In genomic region chr2:85551698-85552678, GRCh38 we compare ENCODE assay signal across 8 cellular contexts. TPM values are rescaled to one million over a fixed set of nuclear protein-coding genes. Genes with fewer than 3 reads are reported as not detected.
A peak's percentile ranks its signal among the peaks of the same experiment; 100 is the strongest.
DNase-seq lines count a peak whose midpoint lies in the region; ATAC-seq and TF ChIP-seq lines count a peak whose summit lies in the region.

No MANE protein-coding gene starts in this region.

- H3K27ac ChIP-seq in CD4-positive, alpha-beta memory T cell (ENCODE audit: low read depth, low read length): no peak overlapping the region
- H3K27ac ChIP-seq in RWPE2 (ENCODE audit: poor library complexity, severe bottlenecking) (peak overlapping the region; percentile 86), neutrophil (peak overlapping the region; percentile 79), suprapubic skin (no peak overlapping the region)

- no peaks in the 10 kb centered on the region for H3K27me3 ChIP-seq in CD4-positive, alpha-beta memory T cell (ENCODE audit: insufficient read depth, low read length)
- H3K27me3 ChIP-seq in Loucy (ENCODE audit: insufficient read depth, low read length, poor library complexity, severe bottlenecking) (no peaks in the 10 kb centered on the region), RWPE2 (ENCODE audit: insufficient read depth, poor library complexity, severe bottlenecking) (no peaks in the 10 kb centered on the region), neutrophil (no peaks in the 10 kb centered on the region), suprapubic skin (no peaks in the 10 kb centered on the region)

- peaks cover 42% of the 10 kb centered on the region for H3K36me3 ChIP-seq in CD4-positive, alpha-beta memory T cell (ENCODE audit: insufficient read depth, low read length)
- H3K36me3 ChIP-seq in Loucy (ENCODE audit: insufficient read depth, low read length) (peaks cover 55% of the 10 kb centered on the region; the same call in 1 of the 2 replicates), RWPE2 (ENCODE audit: low read depth) (peaks cover 81% of the 10 kb centered on the region), neutrophil (peaks cover 36% of the 10 kb centered on the region), suprapubic skin (peaks cover 69% of the 10 kb centered on the region)

- POLR2A ChIA-PET in CD4-positive, alpha-beta memory T cell (lab: Charles Lee; ENCODE audit: partially characterized antibody): interaction anchor here (1.0 to 7.8 kb wide), 10 partner anchors 9 to 225 kb away, joined by 4 to 113 read pairs (median 8); partner anchors contain the start of genes C2orf68, GGCX, MAT2A and SH2D6

- peak; percentile 97 for TF ChIP-seq CTCF in GM20000 (IDR thresholded peaks at IDR 0.05; ENCODE audit: extremely low read depth, missing control alignments)
- peak; percentile 97 for TF ChIP-seq CTCF in Loucy (conservative IDR thresholded peaks at IDR 0.05; ENCODE audit: low read length)
- peak; percentile 84 for TF ChIP-seq CTCF in RWPE2 (IDR thresholded peaks at IDR 0.05; ENCODE audit: poor library complexity, severe bottlenecking)
- peak; percentile 96 for TF ChIP-seq CTCF in fibroblast of pulmonary artery (IDR thresholded peaks at IDR 0.05; ENCODE audit: low read length, missing control alignments)
- TF ChIP-seq CTCF in neutrophil (IDR thresholded peaks at IDR 0.05): peak; percentile 95
- peak; percentile 81 to 97 for TF ChIP-seq CTCF in suprapubic skin (IDR thresholded peaks at IDR 0.05)

- TF ChIP-seq EP300 in suprapubic skin (IDR thresholded peaks at IDR 0.05): no peak

- H3K9ac ChIP-seq in Loucy (ENCODE audit: low read depth, low read length, poor library complexity, severe bottlenecking): no peak overlapping the region

- ATAC-seq in RWPE2 (ENCODE audit: low read depth): peak; percentile 54

- peak overlapping the region; percentile 22 to 70 (median 47) for H3K27ac Mint-ChIP-seq in CD4-positive, alpha-beta memory T cell

- peaks cover 0 to 7% (median 4%) of the 10 kb centered on the region in 4 donors for H3K4me1 Mint-ChIP-seq in CD4-positive, alpha-beta memory T cell

- peaks cover 19% of the 10 kb centered on the region for H3F3A ChIP-seq in Loucy (ENCODE audit: low read depth)

- DNase-seq in CD4-positive, alpha-beta memory T cell: peak; percentile 86 to 90 (median 87)
- DNase-seq in GM20000 (ENCODE audit: low spot score): peak; percentile 75
- DNase-seq in RWPE2 (ENCODE audit: low spot score): no peak
- DNase-seq in activated T-helper 1 cell treated with Interleukin-2 at 50 U/mL for 16 hours (ENCODE audit: low read depth): peak; percentile 74
- peak; percentile 85 for DNase-seq in fibroblast of pulmonary artery (ENCODE audit: low read depth)
- peak; percentile 87 to 89 for DNase-seq in suprapubic skin (ENCODE audit: low spot score in 2 of 2)

- no peak overlapping the region for H3K4me2 ChIP-seq in Loucy (ENCODE audit: low read depth, low read length, poor library complexity, severe bottlenecking)

- no peaks in the 10 kb centered on the region for H4K20me1 ChIP-seq in Loucy (ENCODE audit: insufficient read depth, low read length, poor library complexity, severe bottlenecking)

- no peaks in the 10 kb centered on the region for H3K9me3 Mint-ChIP-seq in CD4-positive, alpha-beta memory T cell

- H3K4me1 ChIP-seq in CD4-positive, alpha-beta memory T cell (ENCODE audit: insufficient read depth, low read length): no peaks in the 10 kb centered on the region
- H3K4me1 ChIP-seq in Loucy (ENCODE audit: insufficient read depth, low read length, poor library complexity, severe bottlenecking) (no peaks in the 10 kb centered on the region), RWPE2 (ENCODE audit: insufficient read depth, poor library complexity, severe bottlenecking) (peaks cover 9% of the 10 kb centered on the region), neutrophil (ENCODE audit: control insufficient read depth in 1 of 2, insufficient read depth in 1 of 2, low read depth in 1 of 2, low read length in 1 of 2) (peaks cover 30% of the 10 kb centered on the region in 2 experiments), suprapubic skin (peaks cover 14% of the 10 kb centered on the region)

- H3K9me2 ChIP-seq in Loucy (replicated peaks; ENCODE audit: low read depth, low read length): no peaks in the 10 kb centered on the region

- no peaks in the 10 kb centered on the region for H3K27me3 Mint-ChIP-seq in CD4-positive, alpha-beta memory T cell

- CTCF ChIA-PET in CD4-positive, alpha-beta memory T cell (lab: Charles Lee; ENCODE audit: partially characterized antibody): interaction anchor here (0.6 to 12.4 kb wide), 37 partner anchors 10 to 286 kb away, joined by 3 to 378 read pairs (median 4); partner anchors contain the start of genes C2orf68, ELMOD3, GGCX and MAT2A

- no peaks in the 10 kb centered on the region for H3K9me3 ChIP-seq in CD4-positive, alpha-beta memory T cell (ENCODE audit: control insufficient read depth in 1 of 2, low read length in 2 of 2)
- H3K9me3 ChIP-seq in Loucy (ENCODE audit: insufficient read depth, low read depth, low read length) (no peaks in the 10 kb centered on the region), RWPE2 (ENCODE audit: severe bottlenecking) (no peaks in the 10 kb centered on the region), neutrophil (no peaks in the 10 kb centered on the region), suprapubic skin (no peaks in the 10 kb centered on the region)

- H2AFZ ChIP-seq in Loucy (ENCODE audit: low read length): no peak overlapping the region

- WGBS in suprapubic skin: 72% methylated on average over 9 of the region's 9 CpGs

- H3K36me3 Mint-ChIP-seq in CD4-positive, alpha-beta memory T cell: peaks cover 27 to 58% of the 10 kb centered on the region in 2 donors

- H3K4me3 ChIP-seq in CD4-positive, alpha-beta memory T cell (ENCODE audit: low read length in 2 of 2): no peak overlapping the region
- no peak overlapping the region for H3K4me3 ChIP-seq in Loucy (ENCODE audit: low read length, poor library complexity, severe bottlenecking)
- H3K4me3 ChIP-seq in RWPE2 (ENCODE audit: severe bottlenecking): no peak overlapping the region
- no peak overlapping the region for H3K4me3 ChIP-seq in fibroblast of pulmonary artery (replicated peaks; ENCODE audit: low read depth, low read length)
- H3K4me3 ChIP-seq in neutrophil (ENCODE audit: low read depth in 1 of 2, low read length in 1 of 2): no peak overlapping the region
- H3K4me3 ChIP-seq in suprapubic skin: no peak overlapping the region

- H3K79me2 ChIP-seq in Loucy (ENCODE audit: insufficient read depth, low read length): peaks cover 7% of the 10 kb centered on the region

- no peak overlapping the region for H3K4me3 Mint-ChIP-seq in CD4-positive, alpha-beta memory T cell

- intact Hi-C loops in CD4-positive, alpha-beta memory T cell (cut with micrococcal nuclease): loop anchor here (1.0 to 2.0 kb wide), 7 partner anchors 9 to 252 kb away; partner anchors contain the start of genes ELMOD3, GGCX, MAT2A and RETSAT

- no peak for TF ChIP-seq POLR2A in suprapubic skin (IDR thresholded peaks at IDR 0.05)

RNA-seq across cellular contexts. Expression of gene GGCX, which starts 9.3 kb away (rescaled TPM):
- total RNA-seq in CD4-positive, alpha-beta memory T cell: 10 to 100 TPM; 28.5 to 38.1 TPM
- polyA plus RNA-seq in CD4-positive, alpha-beta memory T cell: 10 to 100 TPM in 1 of 2 donors, 1 to 10 TPM in 1; 8.4 to 11.0 TPM
- 10 to 100 TPM; 23.2 to 38.9 (median 27.7) TPM for total RNA-seq in suprapubic skin

RNA-seq across cellular contexts. Expression of gene MAT2A, which starts 13.0 kb away (rescaled TPM):
- total RNA-seq in CD4-positive, alpha-beta memory T cell: 100 to 1,000 TPM; 177 to 182 TPM
- polyA plus RNA-seq in CD4-positive, alpha-beta memory T cell: 100 to 1,000 TPM in 1 of 2 donors, 10 to 100 TPM in 1; 75.4 to 126 TPM
- total RNA-seq in suprapubic skin: 100 to 1,000 TPM; 153 to 234 (median 167) TPM

RNA-seq across cellular contexts. Expression of gene VAMP8, which starts 25.4 kb away (rescaled TPM):
- 100 to 1,000 TPM in 1 of 2 experiments, 10 to 100 TPM in 1; 98.5 to 107 TPM for total RNA-seq in CD4-positive, alpha-beta memory T cell
- 100 to 1,000 TPM; 401 to 612 TPM for polyA plus RNA-seq in CD4-positive, alpha-beta memory T cell
- 100 to 1,000 TPM in 1 of 4 donors, 10 to 100 TPM in 3; 85.5 to 123 (median 96.0) TPM for total RNA-seq in suprapubic skin

RNA-seq across cellular contexts. Expression of gene VAMP5, which starts 32.2 kb away (rescaled TPM):
- 10 to 100 TPM; 25.5 to 25.6 TPM for total RNA-seq in CD4-positive, alpha-beta memory T cell
- 100 to 1,000 TPM; 109 to 136 TPM for polyA plus RNA-seq in CD4-positive, alpha-beta memory T cell
- 10 to 100 TPM in 2 of 4 donors, 1 to 10 TPM in 2; 7.9 to 24.1 (median 14.0) TPM for total RNA-seq in suprapubic skin

RNA-seq across cellular contexts. Expression of gene RNF181, which starts 43.6 kb away (rescaled TPM):
- 10 to 100 TPM; 73.6 to 77.1 TPM for total RNA-seq in CD4-positive, alpha-beta memory T cell
- polyA plus RNA-seq in CD4-positive, alpha-beta memory T cell: 100 to 1,000 TPM; 176 to 215 TPM
- total RNA-seq in suprapubic skin: 100 to 1,000 TPM in 3 of 4 donors, 10 to 100 TPM in 1; 89.9 to 127 (median 110) TPM

Comparison
In these comparisons a context has a peak if more than half of its experiments do, and no peak if none do; other contexts are left out.
1. H3K27ac ChIP-seq: peak in RWPE2 (single experiment) and neutrophil (single experiment); none in CD4-positive, alpha-beta memory T cell (single experiment) and suprapubic skin (single experiment).
2. Peak in every context shown above with its lines, with median percentiles within 50 percentile points of each other: CTCF ChIP-seq.